ENCODE assay signal across 20 cellular contexts in genomic region chrX:11398785-11399184, GRCh38.
"Had no signal": no experiment of that assay in that cellular context is flagged by ENCODE, and none has a peak within 500 bp of the region (broad histone marks: within the 10 kb centered on the region; RNA-seq: fewer than 3 reads in every experiment).

No MANE protein-coding gene starts in this region.

- H3K9me3 ChIP-seq: esophagus muscularis mucosa, gastrocnemius medialis, heart right ventricle, mucosa of descending colon, neutrophil, sigmoid colon had no signal

- DNase-seq: effector memory CD4-positive, alpha-beta T cell; gastrocnemius medialis; heart right ventricle; hypothalamus; islet precursor cell; mammary epithelial cell; mucosa of descending colon; naive thymus-derived CD8-positive, alpha-beta T cell; posterior cingulate gyrus; sigmoid colon; small intestine; stimulated activated CD4-positive, alpha-beta T cell treated with anti-CD3 and anti-CD28 coated beads, Interleukin-12 subunit alpha, Interleukin-12 subunit beta, amount 100 ng/mL, for 4 hours; stimulated activated CD4-positive, alpha-beta T cell treated with anti-CD3 and anti-CD28 coated beads, Interleukin-2, amount 100 ng/mL, for 48 hours; stimulated activated naive CD4-positive, alpha-beta T cell treated with Interleukin-2 at 50 U/mL for 16 hours; trophoblast cell had no signal

- H3K36me3 ChIP-seq: esophagus muscularis mucosa, gastrocnemius medialis, heart right ventricle, neutrophil, sigmoid colon had no signal

- H3K4me3 ChIP-seq: esophagus muscularis mucosa, gastrocnemius medialis, heart right ventricle, mucosa of descending colon, sigmoid colon had no signal

- H3K4me1 ChIP-seq: heart right ventricle had no signal

- H3K27ac ChIP-seq: epithelial cell of prostate, esophagus muscularis mucosa, gastrocnemius medialis, heart right ventricle, neutrophil had no signal

- FAIRE-seq: endometrium, small intestine had no signal

- H3K27me3 ChIP-seq: esophagus muscularis mucosa, gastrocnemius medialis, heart right ventricle, neutrophil, sigmoid colon had no signal

- ATAC-seq: gastrocnemius medialis; heart right ventricle; left lobe of liver; mucosa of descending colon; naive thymus-derived CD8-positive, alpha-beta T cell had no signal
